ENCODE assay signal across 16 cellular contexts in the genomic region with DNA sequence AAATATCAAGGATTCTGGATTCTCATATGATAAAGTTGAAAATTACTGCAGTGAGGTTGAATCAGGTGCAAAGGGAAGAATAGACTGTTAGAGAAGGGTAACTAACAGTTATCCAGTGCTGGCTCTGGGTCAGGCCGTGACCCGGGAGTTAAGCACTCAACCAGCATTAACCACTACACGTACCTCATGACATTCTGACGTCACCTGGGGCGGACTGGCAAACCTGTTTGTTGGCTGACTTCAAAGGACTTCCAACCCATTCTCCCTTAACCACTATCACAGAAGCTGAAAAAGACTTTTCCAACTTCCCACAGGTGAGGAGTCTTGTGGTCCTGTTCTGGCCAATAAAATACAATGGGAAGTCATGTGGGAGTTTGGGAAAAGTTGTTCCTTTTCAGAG.
A peak's percentile ranks its signal among the peaks of the same experiment; 100 is the strongest.
DNase-seq lines count a peak whose midpoint lies in the region; ATAC-seq lines count a peak whose summit lies in the region.
"Had no signal": no experiment of that assay in that cellular context is flagged by ENCODE, and none has a peak within 500 bp of the region (broad histone marks: within the 10 kb centered on the region; RNA-seq: fewer than 3 reads in every experiment).

No MANE protein-coding gene starts in this region.

- no CpG with 5 or more reads among the region's 5 CpGs for WGBS in trophoblast cell (ENCODE audit: extremely low coverage, insufficient coverage, insufficient read length)

- H3K18ac ChIP-seq in trophoblast cell (ENCODE audit: low read length) = no peak overlapping the region

- peaks cover 8 to 30% of the 10 kb centered on the region in 2 experiments for H3K4me1 ChIP-seq in trophoblast cell (ENCODE audit: control insufficient read depth in 1 of 2, insufficient read depth in 2 of 2, low read length in 2 of 2)

- no peak overlapping the region for H4K8ac ChIP-seq in trophoblast cell (ENCODE audit: low read depth, low read length)

- peak; percentile 33 for DNase-seq in NCI-H510A (lab: John Stamatoyannopoulos, UW)
- peak; percentile 70 for DNase-seq in SW480 (ENCODE audit: low spot score)
- peak; percentile 29 for DNase-seq in ecto neural progenitor cell (ENCODE audit: low spot score)
- peak; percentile 88 to 93 for DNase-seq in trophoblast cell
- no peak for DNase-seq in stimulated activated naive CD4-positive, alpha-beta T cell treated with Interleukin-2 at 50 U/mL for 16 hours (lab: John Stamatoyannopoulos, UW)
- no peak for DNase-seq in AG20443 (ENCODE audit: low spot score)
- no peak for DNase-seq in activated CD4-positive, alpha-beta T cell treated with anti-CD3 and anti-CD28 coated beads, Interleukin-2, amount 50 U/mL, for 1 hour
- DNase-seq: ACHN; AML-193; Caco-2; CD4-positive, alpha-beta T cell; DMS79 treated with DMSO at 0.1 percent for 48 hours; H9 had no signal

- H3K23ac ChIP-seq in trophoblast cell (ENCODE audit: low read length) = no peak overlapping the region

- no peak overlapping the region for H3K4me2 ChIP-seq in trophoblast cell (ENCODE audit: low read length)
- H3K4me2 ChIP-seq: KMS-11 had no signal

- no peaks in the 10 kb centered on the region for H3K79me2 ChIP-seq in trophoblast cell (ENCODE audit: control insufficient read depth, insufficient read depth, low read length, poor library complexity)

- H3K4me3 ChIP-seq in trophoblast cell (ENCODE audit: low read depth, low read length) = no peak overlapping the region

- no peak overlapping the region for H2BK5ac ChIP-seq in trophoblast cell (ENCODE audit: low read depth, low read length, poor library complexity)

- no peak overlapping the region for H2BK120ac ChIP-seq in trophoblast cell (ENCODE audit: insufficient read depth, low read length, poor library complexity)

- no peak for ATAC-seq in HG02588 (IDR thresholded peaks at IDR 0.05; ENCODE audit: unreplicated experiment)

- H3K9ac ChIP-seq in trophoblast cell (ENCODE audit: low read length) = no peak overlapping the region
- H3K9ac ChIP-seq: KMS-11 had no signal

- H2AFZ ChIP-seq in trophoblast cell (ENCODE audit: insufficient read depth, low read length, poor library complexity) = no peak overlapping the region

- H3K4ac ChIP-seq in trophoblast cell (ENCODE audit: low read depth, low read length) = no peak overlapping the region

- no peak overlapping the region for H3K27ac ChIP-seq in trophoblast cell (ENCODE audit: low read depth, low read length)
- H3K27ac ChIP-seq: C4-2B, KMS-11 had no signal

- H3K9me3 ChIP-seq in trophoblast cell (ENCODE audit: insufficient read depth, low read depth, low read length) = no peaks in the 10 kb centered on the region
- H3K9me3 ChIP-seq: Caco-2 had no signal

- no peak overlapping the region for H3K14ac ChIP-seq in trophoblast cell (ENCODE audit: low read length)

- H2BK12ac ChIP-seq in trophoblast cell (ENCODE audit: low read length) = peak overlapping the region; percentile 34

- peaks cover 22% of the 10 kb centered on the region for H3K79me1 ChIP-seq in trophoblast cell (ENCODE audit: low read length)

- no peak overlapping the region for H2AK5ac ChIP-seq in trophoblast cell (ENCODE audit: low read length)

- no peaks in the 10 kb centered on the region for H3K27me3 ChIP-seq in trophoblast cell (ENCODE audit: insufficient read depth, low read length)

- no peak overlapping the region for H4K12ac ChIP-seq in trophoblast cell (ENCODE audit: low read depth, low read length)

- H4K91ac ChIP-seq in trophoblast cell (ENCODE audit: low read depth, low read length) = no peak overlapping the region

- H3K36me3 ChIP-seq in trophoblast cell (ENCODE audit: control insufficient read depth in 1 of 2, insufficient read depth in 2 of 2, low read length in 2 of 2) = no peaks in the 10 kb centered on the region

Comparison
In these comparisons a context has a peak if more than half of its experiments do, and no peak if none do; other contexts are left out.
1. DNase-seq: peak in NCI-H510A (single experiment), SW480 (single experiment), ecto neural progenitor cell (single experiment) and trophoblast cell (2 of 2); none in stimulated activated naive CD4-positive, alpha-beta T cell treated with Interleukin-2 at 50 U/mL for 16 hours (single experiment), AG20443 (single experiment) and activated CD4-positive, alpha-beta T cell treated with anti-CD3 and anti-CD28 coated beads, Interleukin-2, amount 50 U/mL, for 1 hour (single experiment).